ENCODE assay signal across 8 cellular contexts in genomic region chr1:25997759-25998074, GRCh38. TPM values are rescaled to one million over a fixed set of nuclear protein-coding genes. Genes with fewer than 3 reads are reported as not detected.
DNase-seq lines count a peak whose midpoint lies in the region; ATAC-seq, FAIRE-seq and TF ChIP-seq lines count a peak whose summit lies in the region.

Gene PAFAH2 (minus strand): TSS chr1:25998063. CDS start chr1:25990816, 7,247 bp downstream.

- peak within 1 kb of the TSS; percentile 93 for H3K4me3 Mint-ChIP-seq in chondrocyte (ENCODE audit: unreplicated experiment)

- FAIRE-seq in HTR-8/SVneo (lab: Jason Lieb, UNC) = no peak

- no peak within 1 kb of the TSS for H2BK15ac ChIP-seq in mesendoderm (replicated peaks; ENCODE audit: low read depth)

- H3K27me3 ChIP-seq in HUES6 (ENCODE audit: control insufficient read depth, insufficient read depth, low read length) (no peaks in the 10 kb centered on the region), mesendoderm (ENCODE audit: insufficient read depth, low read length, poor library complexity) (no peaks in the 10 kb centered on the region), vagina (no peaks in the 10 kb centered on the region)

- no peak for TF ChIP-seq POLR2A in vagina (IDR thresholded peaks at IDR 0.05)

- H3K79me1 ChIP-seq in mesendoderm (ENCODE audit: low read length) = no peaks in the 10 kb centered on the region

- TF ChIP-seq CTCF in chondrocyte (IDR thresholded peaks at IDR 0.05) (no peak), vagina (IDR thresholded peaks at IDR 0.05) (no peak)

- ATAC-seq in GM18907 (IDR thresholded peaks at IDR 0.05; ENCODE audit: unreplicated experiment) (peak; percentile 32), GM19455 (IDR thresholded peaks at IDR 0.05; ENCODE audit: unreplicated experiment) (no peak)

- H3K9me3 ChIP-seq in HUES6 (ENCODE audit: control insufficient read depth, insufficient read depth, low read depth, low read length) (no peaks in the 10 kb centered on the region), vagina (no peaks in the 10 kb centered on the region)

- H3K9ac ChIP-seq in HUES6 (ENCODE audit: low read length) (peak within 1 kb of the TSS; percentile 47), mesendoderm (ENCODE audit: low read length) (peak within 1 kb of the TSS; percentile 89)

- H3K4me2 ChIP-seq in mesendoderm (ENCODE audit: low read length) = peak within 1 kb of the TSS; percentile 90

- H3K4me3 ChIP-seq in HUES6 (ENCODE audit: low read depth, low read length) (peak within 1 kb of the TSS; percentile 77), mesendoderm (ENCODE audit: low read length) (peak within 1 kb of the TSS; percentile 64), vagina (peak within 1 kb of the TSS; percentile 62 to 76)

- peak within 1 kb of the TSS; percentile 88 for H3K56ac ChIP-seq in mesendoderm (ENCODE audit: low read length)

- H3K27me3 Mint-ChIP-seq in chondrocyte (ENCODE audit: low read depth) = no peaks in the 10 kb centered on the region

- H3K27ac ChIP-seq in HUES6 (ENCODE audit: low read depth, low read length) (0 out of 2 replicates have a peak within 1 kb of the TSS, but pooled peaks have one; percentile 7), mesendoderm (ENCODE audit: low read depth, low read length) (peak within 1 kb of the TSS; percentile 7), vagina (peak within 1 kb of the TSS; percentile 84)

- H3K27ac Mint-ChIP-seq in chondrocyte (ENCODE audit: unreplicated experiment) = peak within 1 kb of the TSS; percentile 99

- peak within 1 kb of the TSS; percentile 33 for H3K18ac ChIP-seq in mesendoderm (ENCODE audit: low read length)

- H4K5ac ChIP-seq in mesendoderm (ENCODE audit: low read length) = no peak within 1 kb of the TSS

- H4K8ac ChIP-seq in mesendoderm (ENCODE audit: low read depth, low read length) = peak within 1 kb of the TSS; percentile 30

- no peak within 1 kb of the TSS for H2AK5ac ChIP-seq in mesendoderm (ENCODE audit: low read length)

- peak within 1 kb of the TSS; percentile 18 for H2BK5ac ChIP-seq in mesendoderm (ENCODE audit: low read length)

- WGBS in mesendoderm (ENCODE audit: extremely low coverage, insufficient coverage, low lambda C conversion rate) = no CpG with 5 or more reads among the region's 15 CpGs

- no peak for DNase-seq in chondrocyte (ENCODE audit: low spot score)
- no peak for DNase-seq in mesendoderm
- DNase-seq in vagina (ENCODE audit: extremely low spot score in 2 of 2) = no peak
- DNase-seq in medulla oblongata (ENCODE audit: extremely low spot score) = no peak
- DNase-seq in HTR-8/SVneo (ENCODE audit: insufficient read length, low spot score) = no peak

- H3K23ac ChIP-seq in mesendoderm (ENCODE audit: low read length) = peak within 1 kb of the TSS; percentile 0

- intact Hi-C loops in vagina (cut with DNase I) = loop anchor here (2.0 to 5.0 kb wide), 2 partner anchors 90 to 103 kb away; partner anchors contain the start of gene STMN1

- no peaks in the 10 kb centered on the region for H3K79me2 ChIP-seq in mesendoderm (ENCODE audit: control insufficient read depth, insufficient read depth, low read length)

- no peaks in the 10 kb centered on the region for H3K36me3 Mint-ChIP-seq in chondrocyte (ENCODE audit: low read depth)

- no peaks in the 10 kb centered on the region for H3K9me3 Mint-ChIP-seq in chondrocyte (ENCODE audit: low read depth)

- H2BK120ac ChIP-seq in mesendoderm (ENCODE audit: low read depth, low read length) = peak within 1 kb of the TSS; percentile 90

- H3K4me1 ChIP-seq in HUES6 (ENCODE audit: control insufficient read depth, insufficient read depth, low read length) (peaks cover 19% of the 10 kb centered on the region), mesendoderm (ENCODE audit: control insufficient read depth, low read depth, low read length) (peaks cover 8% of the 10 kb centered on the region), vagina (peaks cover 20% of the 10 kb centered on the region)

- peaks cover 16% of the 10 kb centered on the region for H3K4me1 Mint-ChIP-seq in chondrocyte (ENCODE audit: low read depth)

- no peaks in the 10 kb centered on the region for H3K36me3 ChIP-seq in HUES6 (ENCODE audit: control insufficient read depth, insufficient read depth, low read length)
- H3K36me3 ChIP-seq in mesendoderm (ENCODE audit: control insufficient read depth, insufficient read depth, low read length) = no peaks in the 10 kb centered on the region
- no peaks in the 10 kb centered on the region for H3K36me3 ChIP-seq in vagina

- H3K4ac ChIP-seq in mesendoderm (ENCODE audit: low read depth, low read length) = peak within 1 kb of the TSS; percentile 82

RNA-seq across cellular contexts. Expression of gene PAFAH2, which starts in this region (rescaled TPM):
- total RNA-seq in chondrocyte (10.0 to 12.5 TPM (median 10.7 TPM) in 3 replicates), vagina (7.1 TPM)
- 4.6 TPM for polyA plus RNA-seq in mesendoderm (2013, experiment 1 of 2)
- polyA plus RNA-seq in mesendoderm (2013, experiment 2 of 2) = 4.5 TPM

Comparison
In these comparisons a context has a peak if more than half of its experiments do, and no peak if none do; other contexts are left out.
1. H3K27ac ChIP-seq: peak in every context shown above with its lines; median percentile 84 in vagina; 7 in HUES6; 7 in mesendoderm.